Comparison of ENCODE assay signal across 1 cellular context in genomic region chrX:70088281-70088680, GRCh38.
TF ChIP-seq lines count a peak whose summit lies in the region.

No MANE protein-coding gene starts in this region.

TF ChIP-seq in K562, 482 proteins besides CTCF, POLR2A, EP300 and RAD21:
- TF ChIP-seq BRF1 (IDR thresholded peaks at IDR 0.05; ENCODE audit: borderline replicate concordance, extremely low read depth, insufficient read length) = no peak
- 0 out of 2 replicates have a peak, but pooled peaks have one; percentile 1 for TF ChIP-seq NFIC (IDR thresholded peaks at IDR 0.05)
